Comparison of ENCODE assay signal across 21 cellular contexts in genomic region chr22:46571642-46572250, GRCh38. TPM values are rescaled to one million over a fixed set of nuclear protein-coding genes. Genes with fewer than 3 reads are reported as not detected.
DNase-seq lines count a peak whose midpoint lies in the region; ATAC-seq, FAIRE-seq and TF ChIP-seq lines count a peak whose summit lies in the region.
"Had no signal": no experiment of that assay in that cellular context is flagged by ENCODE, and none has a peak within 500 bp of the region (broad histone marks: within the 10 kb centered on the region; RNA-seq: fewer than 3 reads in every experiment).

No MANE protein-coding gene starts in this region.

- DNase-seq in HCT116 (ENCODE audit: low read depth, low spot score) (no peak), Peyer's patch (peak in 2 of 3 donors; percentile 3 to 17), K562 (ENCODE audit: extremely low read depth in 1 of 4, low spot score in 3 of 4) (no peak), sciatic nerve (ENCODE audit: low spot score) (peak; percentile 10), NCI-H1105 (lab: John Stamatoyannopoulos, UW) (no peak), natural killer cell (no peak)
- DNase-seq: ACHN; BE2C; C1 segment of cervical spinal cord; CD4-positive, CD25-positive, alpha-beta regulatory T cell; CD8-positive, alpha-beta memory T cell; COR-L47; DMS 273 treated with DMSO at 0.1 percent for 48 hours; DMS53; DND-41; EL; GOT3; H7 had no signal

- H3K27ac ChIP-seq in HCT116 (ENCODE audit: low read depth, low read length) (no peak overlapping the region), Peyer's patch (no peak overlapping the region), K562 (ENCODE audit: extremely low read depth, low read depth, low read length) (no peak overlapping the region)

- no peak for FAIRE-seq in K562 (lab: Jason Lieb, UNC)
- FAIRE-seq: GM12891, GM18507 had no signal

- CTCF ChIA-PET in HCT116 (lab: Charles Lee): no interaction called here
- CTCF ChIA-PET in K562 (lab: Yijun Ruan, JAX; ENCODE audit: low intra/inter-chr PET ratio): no interaction called here

- no peak for TF ChIP-seq RAD21 in HCT116 (IDR thresholded peaks at IDR 0.05; ENCODE audit: low read depth)
- no peak for TF ChIP-seq RAD21 in K562 (CRISPR knock-in tag; conservative IDR thresholded peaks at IDR 0.05 in 1 of 2, IDR thresholded peaks at IDR 0.05 in 1 of 2)

- H2AFZ ChIP-seq in HCT116 (ENCODE audit: low read depth, low read length, poor library complexity, severe bottlenecking) (no peak overlapping the region), K562 (ENCODE audit: low read depth, low read length) (no peak overlapping the region)

- no TSS peak for BruUV-seq in HCT116 (replicated peaks; lab: Mats Ljungman, UMichigan)
- BruUV-seq in K562 (replicated peaks; lab: Mats Ljungman, UMichigan): no TSS peak

- no peak overlapping the region for H3K9ac ChIP-seq in HCT116 (ENCODE audit: low read length)
- no peak overlapping the region for H3K9ac ChIP-seq in K562 (ENCODE audit: insufficient read depth in 1 of 2, low read depth in 2 of 2, low read length in 2 of 2)

- no peak for TF ChIP-seq EP300 in K562 (IDR thresholded peaks at IDR 0.05; ENCODE audit: low read length)

- H4K20me1 ChIP-seq in HCT116 (ENCODE audit: insufficient read depth) (no peaks in the 10 kb centered on the region), K562 (replicated peaks; ENCODE audit: control insufficient read depth, insufficient read depth, low read length) (no peaks in the 10 kb centered on the region)

- H3K4me2 ChIP-seq in HCT116 (ENCODE audit: low read length): no peak overlapping the region
- H3K4me2 ChIP-seq in K562 (ENCODE audit: insufficient read depth, low read length): no peak overlapping the region

- no peak for ATAC-seq in HCT116
- no peak for ATAC-seq in K562
- no peak for ATAC-seq in sciatic nerve
- ATAC-seq in natural killer cell: no peak
- no peak for ATAC-seq in HG03108 (IDR thresholded peaks at IDR 0.05; ENCODE audit: unreplicated experiment)

- in situ Hi-C loops in K562 (cut with MboI): no loop called here

- no peak overlapping the region for H3K4me3 Mint-ChIP-seq in natural killer cell
- H3K4me3 Mint-ChIP-seq: CD8-positive, alpha-beta memory T cell had no signal

- H3K4me1 ChIP-seq in HCT116 (ENCODE audit: control insufficient read depth in 1 of 2, insufficient read depth in 2 of 2, low read length in 2 of 2) (peaks cover 23 to 24% of the 10 kb centered on the region in 2 experiments), Peyer's patch (peaks cover 0 to 21% (median 5%) of the 10 kb centered on the region in 4 donors), K562 (replicated peaks in 1 of 2; ENCODE audit: control insufficient read depth in 2 of 2, insufficient read depth in 2 of 2, low read length in 2 of 2) (peaks cover 15 to 30% of the 10 kb centered on the region in 2 experiments; a peak in 4 of 5 replicates)

- H3K27ac Mint-ChIP-seq in natural killer cell: no peak overlapping the region
- H3K27ac Mint-ChIP-seq: CD4-positive, CD25-positive, alpha-beta regulatory T cell; CD8-positive, alpha-beta memory T cell had no signal

- no peak for TF ChIP-seq POLR2A in HCT116 (IDR thresholded peaks at IDR 0.05; ENCODE audit: borderline replicate concordance, extremely low read depth, insufficient read depth, insufficient read length)
- TF ChIP-seq POLR2A in Peyer's patch (IDR thresholded peaks at IDR 0.05): no peak
- no peak for TF ChIP-seq POLR2A in K562 (conservative IDR thresholded peaks at IDR 0.05)

- no peaks in the 10 kb centered on the region for H3K9me2 ChIP-seq in HCT116 (ENCODE audit: insufficient read depth)

- TF ChIP-seq CTCF in HCT116 (IDR thresholded peaks at IDR 0.05 in 2 of 3, conservative IDR thresholded peaks at IDR 0.05 in 1 of 3; ENCODE audit: borderline replicate concordance in 1 of 3, insufficient read depth in 1 of 3, low read depth in 2 of 3, low read length in 2 of 3) (no peak), Peyer's patch (IDR thresholded peaks at IDR 0.05) (no peak), K562 (IDR thresholded peaks at IDR 0.05 in 2 of 3, conservative IDR thresholded peaks at IDR 0.05 in 1 of 3; ENCODE audit: insufficient read depth in 2 of 3, low read depth in 1 of 3, low read length in 3 of 3) (no peak), natural killer cell (IDR thresholded peaks at IDR 0.05) (no peak)

- peaks cover 0 to 7% of the 10 kb centered on the region in 2 donors for H3K9me3 Mint-ChIP-seq in natural killer cell

- H3K79me2 ChIP-seq in HCT116 (ENCODE audit: insufficient read depth, low read length) (no peaks in the 10 kb centered on the region), K562 (ENCODE audit: control insufficient read depth, insufficient read depth, low read length) (no peaks in the 10 kb centered on the region)

- RAD21 ChIA-PET in HCT116 (lab: Charles Lee; ENCODE audit: low non-redundant PET in 1 of 2, low total read pairs in 2 of 2, uncharacterized antibody in 2 of 2, unreplicated experiment in 2 of 2): no interaction called here

- H3K27me3 ChIP-seq in HCT116 (ENCODE audit: insufficient read depth, low read length) (no peaks in the 10 kb centered on the region), Peyer's patch (no peaks in the 10 kb centered on the region), K562 (ENCODE audit: control insufficient read depth in 2 of 2, insufficient read depth in 2 of 2, low read length in 2 of 2) (no peaks in the 10 kb centered on the region)
- H3K27me3 ChIP-seq: BE2C had no signal

- H3K4me3 ChIP-seq in HCT116 (replicated peaks in 1 of 2; ENCODE audit: low read depth in 1 of 2, low read length in 2 of 2): no peak overlapping the region
- no peak overlapping the region for H3K4me3 ChIP-seq in Peyer's patch
- H3K4me3 ChIP-seq in K562: no peak overlapping the region

- WGBS in K562 (ENCODE audit: insufficient coverage, low coverage, missing lambda C conversion rate): 43% methylated on average over 7 of the region's 7 CpGs

- no peaks in the 10 kb centered on the region for H3K36me3 Mint-ChIP-seq in natural killer cell
- H3K36me3 Mint-ChIP-seq: CD4-positive, CD25-positive, alpha-beta regulatory T cell had no signal

- POLR2A ChIA-PET in HCT116 (lab: Charles Lee) (no interaction called here), K562 (lab: Yijun Ruan, JAX) (no interaction called here)

- peaks cover 11 to 15% of the 10 kb centered on the region in 2 donors for H3K4me1 Mint-ChIP-seq in natural killer cell

- no peaks in the 10 kb centered on the region for H3K9me1 ChIP-seq in K562 (ENCODE audit: control insufficient read depth, insufficient read depth, low read length)

- H3K27me3 Mint-ChIP-seq in natural killer cell (ENCODE audit: low read depth in 2 of 2): no peaks in the 10 kb centered on the region

- intact Hi-C loops in HCT116 (cut with micrococcal nuclease): no loop called here
- intact Hi-C loops in K562 (cut with micrococcal nuclease): no loop called here
- intact Hi-C loops in sciatic nerve (cut with DNase I): no loop called here
- intact Hi-C loops in natural killer cell (cut with micrococcal nuclease): no loop called here

- no peaks in the 10 kb centered on the region for H3K36me3 ChIP-seq in HCT116 (ENCODE audit: control insufficient read depth in 1 of 2, insufficient read depth in 2 of 2, low read length in 2 of 2)
- H3K36me3 ChIP-seq in Peyer's patch: no peaks in the 10 kb centered on the region
- H3K36me3 ChIP-seq in K562 (ENCODE audit: control insufficient read depth, insufficient read depth, low read length): no peaks in the 10 kb centered on the region
- H3K36me3 ChIP-seq: BE2C had no signal

- H3K9me3 ChIP-seq in HCT116 (ENCODE audit: control insufficient read depth in 1 of 2, insufficient read depth in 1 of 2, low read depth in 1 of 2, low read length in 2 of 2) (no peaks in the 10 kb centered on the region; a peak in 1 of 4 replicates), Peyer's patch (peaks cover 0 to 7% (median 0%) of the 10 kb centered on the region in 4 donors), K562 (replicated peaks; ENCODE audit: control insufficient read depth, insufficient read depth, low read depth, low read length) (0 out of 2 replicates have a peak, but pooled peaks cover 2% of the 10 kb centered on the region)
- H3K9me3 ChIP-seq: BE2C had no signal

RNA-seq across cellular contexts. Expression of gene CELSR1, which starts 34.3 kb away (rescaled TPM):
- total RNA-seq in HCT116 (2021; ENCODE audit: unreplicated experiment) (19.6 TPM), Peyer's patch (10 to 100 TPM in 1 of 4 donors, 1 to 10 TPM in 3; 1.1 to 22.3 (median 1.5) TPM), K562 (2014; rRNA removed) (not detected in 2 replicates), K562 (2014; rRNA removed; fragmentation: Illumina TruSeq; extraction: Trizol) (not detected in 2 replicates), K562 (2015; rRNA removed; fragmentation: Illumina TruSeq; extraction: Trizol) (not detected in 2 replicates), K562 (2021) (0.04 and 0.09 TPM in 2 replicates), sciatic nerve (1.9 TPM), natural killer cell (1 to 10 TPM in 2 of 3 donors, under 1 TPM in 1; 0.89 to 3.9 (median 1.9) TPM)
- polyA plus RNA-seq in HCT116 (2012): 21.9 and 26.8 TPM in 2 replicates
- total RNA-seq in K562 (2011; cell fraction: chromatin; rRNA removed; ENCODE audit: low replicate concordance): 0.14 and 0.19 TPM in 2 replicates
- total RNA-seq in K562 (2011; cell fraction: nucleolus; rRNA removed): 0.13 and 0.33 TPM in 2 replicates
- total RNA-seq in K562 (2011; cell fraction: nucleoplasm; rRNA removed): not detected in 2 replicates
- polyA plus RNA-seq in K562 (2011; rRNA removed) (not detected in 2 replicates), K562 (2014; fragmentation: Illumina TruSeq; extraction: Trizol) (not detected in 2 replicates), K562 (2014; fragmentation: Nextera tagmentation; extraction: Ambion mirVana) (under 1 TPM in 1 of 2 experiments, not detected in 1; under 0.01 TPM), K562 (2014; rRNA removed) (not detected in 2 replicates)
- polyA plus RNA-seq in K562 (2011; cell fraction: cytosol; rRNA removed): 0.01 and 0.03 TPM in 2 replicates
- polyA plus RNA-seq in K562 (2011; cell fraction: nucleus; rRNA removed): 0.01 TPM in 1 of 2 replicates, not detected in the other
- 0.01 TPM in 2 replicates for polyA plus RNA-seq in K562 (2012)
- not detected in 2 replicates for polyA minus RNA-seq in K562 (2011; rRNA and poly(A)+ RNA removed)
- polyA minus RNA-seq in K562 (2011; cell fraction: cytosol; rRNA and poly(A)+ RNA removed): not detected in 2 replicates
- 0.13 TPM in 1 of 2 replicates, not detected in the other for polyA minus RNA-seq in K562 (2011; cell fraction: nucleus; rRNA and poly(A)+ RNA removed)

RNA-seq across cellular contexts. Expression of gene GRAMD4, which starts 48.4 kb away (rescaled TPM):
- total RNA-seq in HCT116 (2021; ENCODE audit: unreplicated experiment) (25.8 TPM), Peyer's patch (100 to 1,000 TPM in 3 of 4 donors, 10 to 100 TPM in 1; 98.2 to 428 (median 422) TPM), K562 (2014; rRNA removed) (44.8 and 52.4 TPM in 2 replicates), K562 (2014; rRNA removed; fragmentation: Illumina TruSeq; extraction: Trizol) (13.6 and 14.1 TPM in 2 replicates), K562 (2015; rRNA removed; fragmentation: Illumina TruSeq; extraction: Trizol) (16.0 and 18.6 TPM in 2 replicates), K562 (2021) (44.0 and 45.4 TPM in 2 replicates), sciatic nerve (51.5 TPM), natural killer cell (10 to 100 TPM; 30.0 to 78.5 (median 41.6) TPM)
- 11.4 and 13.3 TPM in 2 replicates for polyA plus RNA-seq in HCT116 (2012)
- total RNA-seq in K562 (2011; cell fraction: chromatin; rRNA removed; ENCODE audit: low replicate concordance): 92.4 and 123 TPM in 2 replicates
- 64.0 and 80.4 TPM in 2 replicates for total RNA-seq in K562 (2011; cell fraction: nucleolus; rRNA removed)
- 41.7 and 59.0 TPM in 2 replicates for total RNA-seq in K562 (2011; cell fraction: nucleoplasm; rRNA removed)
- polyA plus RNA-seq in K562 (2011; rRNA removed) (31.9 and 35.5 TPM in 2 replicates), K562 (2014; fragmentation: Illumina TruSeq; extraction: Trizol) (13.7 and 15.3 TPM in 2 replicates), K562 (2014; fragmentation: Nextera tagmentation; extraction: Ambion mirVana) (under 1 TPM; 0.18 to 0.28 TPM), K562 (2014; rRNA removed) (31.5 and 37.3 TPM in 2 replicates)
- polyA plus RNA-seq in K562 (2011; cell fraction: cytosol; rRNA removed): 14.5 and 32.1 TPM in 2 replicates
- 70.0 and 77.3 TPM in 2 replicates for polyA plus RNA-seq in K562 (2011; cell fraction: nucleus; rRNA removed)
- 17.3 and 43.4 TPM in 2 replicates for polyA plus RNA-seq in K562 (2012)
- 34.2 and 53.1 TPM in 2 replicates for polyA minus RNA-seq in K562 (2011; rRNA and poly(A)+ RNA removed)
- polyA minus RNA-seq in K562 (2011; cell fraction: cytosol; rRNA and poly(A)+ RNA removed): 20.3 and 27.3 TPM in 2 replicates
- 21.4 and 52.2 TPM in 2 replicates for polyA minus RNA-seq in K562 (2011; cell fraction: nucleus; rRNA and poly(A)+ RNA removed)

Comparison
In these comparisons a context has a peak if more than half of its experiments do, and no peak if none do; other contexts are left out.
1. DNase-seq: peak in Peyer's patch (2 of 3) and sciatic nerve (single experiment); none in HCT116 (single experiment), K562 (0 of 4), NCI-H1105 (single experiment) and natural killer cell (single experiment).